Comparison of ENCODE assay signal across 1 cellular context in the genomic region with DNA sequence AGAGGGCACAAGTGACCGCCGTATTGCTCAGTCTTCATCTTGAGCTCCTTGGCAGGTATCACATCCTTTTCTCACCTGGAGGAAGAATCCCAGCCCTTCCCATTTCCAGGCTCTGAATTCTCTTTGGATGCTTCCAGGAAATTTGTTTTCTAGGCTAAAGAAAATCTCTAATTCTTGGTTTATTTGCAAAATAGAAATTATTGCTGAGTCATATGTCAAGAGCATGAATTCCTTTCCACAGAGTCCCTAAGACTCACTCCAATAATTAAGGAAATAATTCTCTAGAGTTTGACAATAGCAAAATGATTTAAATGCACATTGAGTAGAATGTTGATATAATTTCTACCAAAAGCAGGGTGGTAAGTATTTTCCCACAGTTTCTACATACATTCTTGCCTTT.
TF ChIP-seq lines count a peak whose summit lies in the region.

No MANE protein-coding gene starts in this region.

TF ChIP-seq in H1, 55 proteins besides CTCF, POLR2A, EP300 and RAD21:
- TF ChIP-seq EZH2 (IDR thresholded peaks at IDR 0.05; ENCODE audit: low read depth, low read length, severe bottlenecking) = no peak
- no peak for TF ChIP-seq BACH1 (IDR thresholded peaks at IDR 0.05; ENCODE audit: low read length)
- TF ChIP-seq FOSL1 (IDR thresholded peaks at IDR 0.05; ENCODE audit: insufficient read depth, low read depth, low read length) = no peak
